32 cellular contexts compared by ENCODE assay signal in genomic region chr1:72229893-72230292, GRCh38. TPM values are rescaled to one million over a fixed set of nuclear protein-coding genes. Genes with fewer than 3 reads are reported as not detected.
DNase-seq lines count a peak whose midpoint lies in the region; TF ChIP-seq lines count a peak whose summit lies in the region.
"Had no signal": no experiment of that assay in that cellular context is flagged by ENCODE, and none has a peak within 500 bp of the region (broad histone marks: within the 10 kb centered on the region; RNA-seq: fewer than 3 reads in every experiment).

No MANE protein-coding gene starts in this region.

- H3K4me1 ChIP-seq in A673 (ENCODE audit: insufficient read depth, low read length, poor library complexity, severe bottlenecking): peaks cover 4% of the 10 kb centered on the region
- H3K4me1 ChIP-seq in adipocyte (ENCODE audit: control insufficient read depth, insufficient read depth, low read length): peaks cover 10% of the 10 kb centered on the region
- H3K4me1 ChIP-seq in effector memory CD4-positive, alpha-beta T cell (ENCODE audit: control insufficient read depth, insufficient read depth, low read length, poor library complexity, severe bottlenecking): no peaks in the 10 kb centered on the region
- H3K4me1 ChIP-seq: HAP-1, Peyer's patch, prostate gland, testis had no signal

- H3K4me3 ChIP-seq in A673 (ENCODE audit: low read depth, low read length, poor library complexity, severe bottlenecking) (no peak overlapping the region), adipocyte (ENCODE audit: low read length) (no peak overlapping the region), fibroblast of the aortic adventitia (ENCODE audit: low read depth, low read length) (no peak overlapping the region)
- H3K4me3 ChIP-seq in effector memory CD4-positive, alpha-beta T cell (ENCODE audit: insufficient read depth, low read depth, low read length, poor library complexity, severe bottlenecking): no peak overlapping the region
- H3K4me3 ChIP-seq: gastrocnemius medialis, HAP-1, hepatocyte, Peyer's patch, prostate gland, testis had no signal

- H3K36me3 Mint-ChIP-seq in HFFc6 (ENCODE audit: low read depth): peaks cover 32% of the 10 kb centered on the region
- H3K36me3 Mint-ChIP-seq: activated CD8-positive, alpha-beta memory T cell treated with anti-CD3 and anti-CD28 coated beads, Interleukin-2, amount 10 ng/mL, durations not matched to agents 7 days and 5 days; CD8-positive, alpha-beta memory T cell had no signal

- peak; percentile 14 for DNase-seq in A673 (ENCODE audit: low spot score)
- peak; percentile 33 for DNase-seq in HFFc6
- peak; percentile 27 for DNase-seq in adipocyte (ENCODE audit: low read depth)
- DNase-seq in fibroblast of the aortic adventitia (ENCODE audit: low read depth): peak; percentile 25
- no peak for DNase-seq in hypothalamus (lab: John Stamatoyannopoulos, UW)
- no peak for DNase-seq in COLO829 (ENCODE audit: low spot score)
- no peak for DNase-seq in DMS79 treated with DMSO at 0.1 percent for 48 hours (lab: John Stamatoyannopoulos, UW)
- no peak for DNase-seq in effector memory CD4-positive, alpha-beta T cell
- DNase-seq: activated CD4-positive, alpha-beta T cell treated with anti-CD3 and anti-CD28 coated beads, Interleukin-2, amount 10 ng/mL, durations not matched to agents 7 days and 5 days; activated CD8-positive, alpha-beta memory T cell treated with anti-CD3 and anti-CD28 coated beads, Interleukin-2, amount 10 ng/mL, durations not matched to agents 7 days and 5 days; activated naive CD8-positive, alpha-beta T cell treated with anti-CD3 and anti-CD28 coated beads, Interleukin-2, amount 50 U/mL, for 24 hours; activated T-cell treated with anti-CD3 and anti-CD28 coated beads, Interleukin-2, amount 50 U/mL, for 48 hours; CD8-positive, alpha-beta memory T cell; DMS153; gastrocnemius medialis; KG1; mesenchymal stem cell; NCI-H524 treated with DMSO at 0.1 percent for 48 hours; nucleus accumbens; Peyer's patch; SIG-M5; stimulated activated CD4-positive, alpha-beta T cell treated with anti-CD3 and anti-CD28 coated beads, Interleukin-15, amount 100 ng/mL, for 24 hours; stimulated activated naive CD4-positive, alpha-beta T cell; T-helper 9 cell; testis; WERI-Rb-1 had no signal

- CTCF ChIA-PET in A673 (lab: Charles Lee): no interaction called here

- 0 out of 2 replicates have a peak overlapping the region, but pooled peaks have one; percentile 33 for H3K27ac Mint-ChIP-seq in HFFc6
- H3K27ac Mint-ChIP-seq: activated CD4-positive, alpha-beta T cell treated with anti-CD3 and anti-CD28 coated beads, Interleukin-2, amount 10 ng/mL, durations not matched to agents 7 days and 5 days; activated CD8-positive, alpha-beta memory T cell treated with anti-CD3 and anti-CD28 coated beads, Interleukin-2, amount 10 ng/mL, durations not matched to agents 7 days and 5 days; activated naive CD8-positive, alpha-beta T cell treated with anti-CD3 and anti-CD28 coated beads, Interleukin-2, amount 50 U/mL, for 24 hours; B cell; brain; CD8-positive, alpha-beta memory T cell had no signal

- no TSS peak for BruUV-seq in A673 (replicated peaks; lab: Mats Ljungman, UMichigan)

- no peak overlapping the region for H3K9ac ChIP-seq in adipocyte (ENCODE audit: low read length)

- peaks cover 2% of the 10 kb centered on the region; the same call in 1 of the 2 replicates for H3K9me3 Mint-ChIP-seq in HFFc6
- H3K9me3 Mint-ChIP-seq: activated CD4-positive, alpha-beta T cell treated with anti-CD3 and anti-CD28 coated beads, Interleukin-2, amount 10 ng/mL, durations not matched to agents 7 days and 5 days had no signal

- H3K27ac ChIP-seq in A673 (ENCODE audit: low read depth, low read length, poor library complexity, severe bottlenecking): no peak overlapping the region
- H3K27ac ChIP-seq in effector memory CD4-positive, alpha-beta T cell (ENCODE audit: insufficient read depth, low read length, poor library complexity, severe bottlenecking): no peak overlapping the region
- H3K27ac ChIP-seq: gastrocnemius medialis, hepatocyte, Peyer's patch, prostate gland, testis, WERI-Rb-1 had no signal

- H3K4me3 Mint-ChIP-seq in HFFc6: no peak overlapping the region
- H3K4me3 Mint-ChIP-seq: activated CD4-positive, alpha-beta T cell treated with anti-CD3 and anti-CD28 coated beads, Interleukin-2, amount 10 ng/mL, durations not matched to agents 7 days and 5 days; activated CD8-positive, alpha-beta memory T cell treated with anti-CD3 and anti-CD28 coated beads, Interleukin-2, amount 10 ng/mL, durations not matched to agents 7 days and 5 days; activated naive CD8-positive, alpha-beta T cell treated with anti-CD3 and anti-CD28 coated beads, Interleukin-2, amount 50 U/mL, for 24 hours; B cell; brain; CD8-positive, alpha-beta memory T cell had no signal

- no peaks in the 10 kb centered on the region for H3K27me3 ChIP-seq in A673 (replicated peaks; ENCODE audit: insufficient read depth, low read depth, low read length, poor library complexity)
- no peaks in the 10 kb centered on the region for H3K27me3 ChIP-seq in adipocyte (replicated peaks; ENCODE audit: control insufficient read depth, insufficient read depth, low read length)
- no peaks in the 10 kb centered on the region for H3K27me3 ChIP-seq in effector memory CD4-positive, alpha-beta T cell (replicated peaks; ENCODE audit: control insufficient read depth, insufficient read depth, low read length, poor library complexity, severe bottlenecking)
- H3K27me3 ChIP-seq: gastrocnemius medialis, hepatocyte, Peyer's patch, testis had no signal

- H3K9me3 ChIP-seq in A673 (ENCODE audit: low read depth, low read length, poor library complexity, severe bottlenecking): no peaks in the 10 kb centered on the region
- H3K9me3 ChIP-seq in adipocyte (ENCODE audit: control insufficient read depth, low read length): peaks cover 3% of the 10 kb centered on the region
- H3K9me3 ChIP-seq in effector memory CD4-positive, alpha-beta T cell (ENCODE audit: control insufficient read depth, low read length): no peaks in the 10 kb centered on the region
- H3K9me3 ChIP-seq: gastrocnemius medialis, HAP-1, Peyer's patch, prostate gland, testis had no signal

- TF ChIP-seq CTCF in A673 (conservative IDR thresholded peaks at IDR 0.05; ENCODE audit: low read depth, low read length) (no peak), HFFc6 (IDR thresholded peaks at IDR 0.05) (no peak), fibroblast of the aortic adventitia (IDR thresholded peaks at IDR 0.05; ENCODE audit: insufficient read depth, low read length) (no peak)

- peaks cover 43% of the 10 kb centered on the region for H3K4me1 Mint-ChIP-seq in HFFc6 (ENCODE audit: low read depth)
- H3K4me1 Mint-ChIP-seq: activated CD4-positive, alpha-beta T cell treated with anti-CD3 and anti-CD28 coated beads, Interleukin-2, amount 10 ng/mL, durations not matched to agents 7 days and 5 days; activated CD8-positive, alpha-beta memory T cell treated with anti-CD3 and anti-CD28 coated beads, Interleukin-2, amount 10 ng/mL, durations not matched to agents 7 days and 5 days; activated naive CD8-positive, alpha-beta T cell treated with anti-CD3 and anti-CD28 coated beads, Interleukin-2, amount 50 U/mL, for 24 hours; B cell; brain; CD8-positive, alpha-beta memory T cell had no signal

- POLR2A ChIA-PET in A673 (lab: Charles Lee; ENCODE audit: low non-redundant PET): no interaction called here

- no peaks in the 10 kb centered on the region for H3K36me3 ChIP-seq in A673 (ENCODE audit: insufficient read depth, low read length, poor library complexity, severe bottlenecking)
- H3K36me3 ChIP-seq in adipocyte (ENCODE audit: control insufficient read depth, insufficient read depth, low read length, severe bottlenecking): no peaks in the 10 kb centered on the region
- H3K36me3 ChIP-seq in effector memory CD4-positive, alpha-beta T cell (ENCODE audit: control insufficient read depth, insufficient read depth, low read length): no peaks in the 10 kb centered on the region
- H3K36me3 ChIP-seq: gastrocnemius medialis, HAP-1, Peyer's patch, prostate gland, WERI-Rb-1 had no signal

- intact Hi-C loops in A673 (cut with micrococcal nuclease; ENCODE audit: unreplicated experiment): no loop called here

- H3K27me3 Mint-ChIP-seq in HFFc6 (ENCODE audit: insufficient read depth): peaks cover 1% of the 10 kb centered on the region; the same call in 1 of the 2 replicates
- H3K27me3 Mint-ChIP-seq: activated CD4-positive, alpha-beta T cell treated with anti-CD3 and anti-CD28 coated beads, Interleukin-2, amount 10 ng/mL, durations not matched to agents 7 days and 5 days; activated CD8-positive, alpha-beta memory T cell treated with anti-CD3 and anti-CD28 coated beads, Interleukin-2, amount 10 ng/mL, durations not matched to agents 7 days and 5 days; activated naive CD8-positive, alpha-beta T cell treated with anti-CD3 and anti-CD28 coated beads, Interleukin-2, amount 50 U/mL, for 24 hours; B cell; brain; CD8-positive, alpha-beta memory T cell had no signal

RNA-seq across cellular contexts. Expression of gene NEGR1, which starts 52.4 kb away (rescaled TPM):
- 7.6 and 10.6 TPM in 2 replicates for total RNA-seq in A673 (2021)
- 10 to 100 TPM; 52.8 to 67.6 (median 64.6) TPM for total RNA-seq in HFFc6 (2021; fragmentation: NEBNext Ultra II Directional; extraction: Animal tissue kit (Norgen Biotek cat#: 25700))
- 1.1 and 20.7 TPM in 2 replicates for total RNA-seq in fibroblast of the aortic adventitia (ENCODE audit: low replicate concordance)
- total RNA-seq: activated CD4-positive, alpha-beta T cell treated with anti-CD3 and anti-CD28 coated beads, Interleukin-2, amount 10 ng/mL, durations not matched to agents 7 days and 5 days; activated CD8-positive, alpha-beta memory T cell treated with anti-CD3 and anti-CD28 coated beads, Interleukin-2, amount 10 ng/mL, durations not matched to agents 7 days and 5 days; B cell; CD8-positive, alpha-beta memory T cell; HT-29 had no signal

Comparison
In these comparisons a context has a peak if more than half of its experiments do, and no peak if none do; other contexts are left out.
1. DNase-seq: peak in A673 (single experiment), HFFc6 (single experiment), adipocyte (single experiment) and fibroblast of the aortic adventitia (single experiment); none in hypothalamus (0 of 51), COLO829 (single experiment), DMS79 treated with DMSO at 0.1 percent for 48 hours (single experiment) and effector memory CD4-positive, alpha-beta T cell (0 of 3).